ENCODE assay signal across 10 cellular contexts in the genomic region with DNA sequence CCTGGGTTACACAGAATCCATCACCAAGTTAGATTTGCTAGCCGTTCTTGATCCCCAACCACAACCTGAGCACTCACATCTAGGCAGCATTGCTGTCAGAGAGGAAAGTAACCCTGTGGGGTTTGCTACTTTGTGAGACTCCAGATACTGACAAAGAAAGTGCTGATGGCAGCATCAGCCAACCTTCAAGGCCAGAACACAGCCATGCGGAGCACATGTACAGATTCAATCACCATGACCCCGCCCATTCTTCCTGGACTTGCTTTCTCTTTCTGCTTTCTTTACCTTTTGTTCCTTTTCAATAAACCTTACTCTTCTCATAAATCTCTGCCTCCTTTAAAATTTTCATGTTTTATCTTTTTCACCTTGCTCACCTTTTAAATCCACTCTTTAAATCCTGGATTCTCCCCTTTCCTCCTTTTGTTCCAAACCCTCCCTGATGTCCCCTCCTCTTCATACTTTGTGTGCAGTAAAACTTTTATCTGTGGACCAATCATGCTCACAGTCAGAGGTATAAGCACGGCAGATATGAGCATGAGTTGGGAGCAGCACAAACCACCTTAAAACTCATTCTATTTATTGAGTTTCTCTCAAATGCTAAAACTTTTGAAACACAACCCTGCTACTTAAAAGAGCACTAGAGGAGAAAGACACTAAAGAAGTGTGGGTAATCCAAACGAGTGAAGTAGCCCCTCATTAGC. TPM values are rescaled to one million over a fixed set of nuclear protein-coding genes. Genes with fewer than 3 reads are reported as not detected.
A peak's percentile ranks its signal among the peaks of the same experiment; 100 is the strongest.
DNase-seq lines count a peak whose midpoint lies in the region; ATAC-seq, FAIRE-seq and TF ChIP-seq lines count a peak whose summit lies in the region.
"Had no signal": no experiment of that assay in that cellular context is flagged by ENCODE, and none has a peak within 500 bp of the region (broad histone marks: within the 10 kb centered on the region; RNA-seq: fewer than 3 reads in every experiment).

No MANE protein-coding gene starts in this region.

- H3K27me3 ChIP-seq in GM12878 (replicated peaks in 1 of 2; ENCODE audit: control insufficient read depth in 2 of 2, insufficient read depth in 2 of 2, low read length in 1 of 2) (no peaks in the 10 kb centered on the region), parathyroid adenoma (ENCODE audit: control insufficient read depth, insufficient read depth, low read length) (no peaks in the 10 kb centered on the region)

- H3K9ac ChIP-seq in GM12878 (ENCODE audit: control insufficient read depth, insufficient read depth, low read length) (no peak overlapping the region), parathyroid adenoma (no peak overlapping the region)

- SMC1A ChIA-PET in GM12878 (lab: Charles Lee; ENCODE audit: uncharacterized antibody, unreplicated experiment), result interaction anchor here (0.7 to 4.4 kb wide), 6 partner anchors 11 to 122 kb away, joined by 3 to 32 read pairs (median 4); no protein-coding TSS in a partner anchor

- BruUV-seq in GM12878 (replicated peaks; lab: Mats Ljungman, UMichigan), result no TSS peak

- H3K4me3 ChIP-seq in A549 (no peak overlapping the region), GM12878 (no peak overlapping the region), parathyroid adenoma (ENCODE audit: low read depth, low read length) (no peak overlapping the region)

- no peak for TF ChIP-seq POLR2A in A549 (IDR thresholded peaks at IDR 0.05; ENCODE audit: low read length)
- TF ChIP-seq POLR2A in GM12878 (IDR thresholded peaks at IDR 0.05; ENCODE audit: low read depth, low read length), result no peak

- POLR2A ChIA-PET in A549 (lab: Yijun Ruan, JAX), result no interaction called here
- POLR2A ChIA-PET in GM12878 (lab: Charles Lee), result no interaction called here

- H2AFZ ChIP-seq in GM12878 (ENCODE audit: control insufficient read depth, low read depth, low read length) (peak overlapping the region; percentile 11), parathyroid adenoma (peak overlapping the region; percentile 6)

- H3K9me3 ChIP-seq in A549 (no peaks in the 10 kb centered on the region), GM12878 (replicated peaks; ENCODE audit: control insufficient read depth, insufficient read depth, low read length) (no peaks in the 10 kb centered on the region), parathyroid adenoma (ENCODE audit: control insufficient read depth, low read length) (no peaks in the 10 kb centered on the region)

- in situ Hi-C loops in GM12878 (cut with MboI), result no loop called here

- RAD21 ChIA-PET in GM12878 (lab: Charles Lee; ENCODE audit: unreplicated experiment), result no interaction called here

- no peak overlapping the region for H3K27ac ChIP-seq in A549
- peak overlapping the region; percentile 39 for H3K27ac ChIP-seq in GM12878 (ENCODE audit: control insufficient read depth, insufficient read depth)
- no peak overlapping the region for H3K27ac ChIP-seq in parathyroid adenoma

- no peaks in the 10 kb centered on the region for H4K20me1 ChIP-seq in GM12878 (ENCODE audit: control insufficient read depth, insufficient read depth)

- DNase-seq in A549 (ENCODE audit: low read depth in 1 of 2, low spot score in 1 of 2) (no peak), RPMI8226 (peak; percentile 84), GM12878 (ENCODE audit: low read depth, low spot score) (no peak), GF-D8 (lab: John Stamatoyannopoulos, UW) (no peak), DMS 273 (lab: John Stamatoyannopoulos, UW; ENCODE audit: unreplicated experiment) (no peak), NCI-H146 treated with DMSO at 0.1 percent for 48 hours (lab: John Stamatoyannopoulos, UW; ENCODE audit: unreplicated experiment) (no peak)
- DNase-seq in NK-92 treated with Interleukin-12 subunit alpha and Interleukin-12 subunit beta, amount 100 ng/mL, for 24 hours (lab: John Stamatoyannopoulos, UW), result no peak
- DNase-seq: cerebellar nuclear complex, NCI-H1436 had no signal

- FAIRE-seq in A549 (lab: Jason Lieb, UNC) (no peak), GM12878 (lab: Jason Lieb, UNC) (peak; percentile 74)

- intact Hi-C loops in GM12878 (cut with micrococcal nuclease; ENCODE audit: unreplicated experiment), result no loop called here

- CTCF ChIA-PET in A549 (lab: Yijun Ruan, JAX) (interaction anchor here (0.8 to 1.2 kb wide), 3 partner anchors 124 to 243 kb away, joined by 3 read pairs; no protein-coding TSS in a partner anchor), GM12878 (lab: Yijun Ruan, JAX) (interaction anchor here (0.9 to 4.7 kb wide), 4 partner anchors 12 to 125 kb away, joined by 3 to 21 read pairs (median 17); a partner anchor contains a TSS)

- TF ChIP-seq RAD21 in A549 (conservative IDR thresholded peaks at IDR 0.05 in 1 of 2, IDR thresholded peaks at IDR 0.05 in 1 of 2), result no peak
- no peak for TF ChIP-seq RAD21 in GM12878 (IDR thresholded peaks at IDR 0.05; ENCODE audit: insufficient read depth, low read depth, low read length)

- ATAC-seq in A549, result no peak; a peak in 2 of 6 replicates
- peak; percentile 39 for ATAC-seq in GM12878

- peaks cover 8 to 13% of the 10 kb centered on the region in 2 experiments for H3K36me3 ChIP-seq in GM12878 (ENCODE audit: control insufficient read depth in 2 of 2, insufficient read depth in 2 of 2, low read length in 1 of 2)
- no peaks in the 10 kb centered on the region for H3K36me3 ChIP-seq in parathyroid adenoma (ENCODE audit: control insufficient read depth, insufficient read depth, low read length)

- H3K4me2 ChIP-seq in A549 (no peak overlapping the region), GM12878 (ENCODE audit: control insufficient read depth, insufficient read depth) (peak overlapping the region; percentile 28), parathyroid adenoma (ENCODE audit: low read length) (peak overlapping the region; percentile 38)

- H3K79me2 ChIP-seq in GM12878 (ENCODE audit: control insufficient read depth, insufficient read depth, low read length), result peaks cover 5% of the 10 kb centered on the region; the same call in 1 of the 2 replicates
- H3K79me2 ChIP-seq in parathyroid adenoma, result no peaks in the 10 kb centered on the region

- TF ChIP-seq CTCF in A549 (IDR thresholded peaks at IDR 0.05), result no peak
- TF ChIP-seq CTCF in GM12878 (IDR thresholded peaks at IDR 0.05 in 2 of 3, conservative IDR thresholded peaks at IDR 0.05 in 1 of 3; ENCODE audit: control insufficient read depth in 2 of 3, extremely low read depth in 1 of 3, insufficient read depth in 1 of 3, low read depth in 3 of 3, low read length in 3 of 3), result no peak
- TF ChIP-seq CTCF in parathyroid adenoma (IDR thresholded peaks at IDR 0.05), result no peak

- TF ChIP-seq EP300 in A549 (IDR thresholded peaks at IDR 0.05) (no peak), GM12878 (IDR thresholded peaks at IDR 0.05; ENCODE audit: borderline replicate concordance in 1 of 2, control insufficient read depth in 1 of 2, low read depth in 2 of 2, low read length in 2 of 2) (no peak)

- WGBS in A549 (ENCODE audit: missing lambda C conversion rate), result 86% methylated on average over 5 of the region's 5 CpGs
- 30% methylated on average over 5 of the region's 5 CpGs for WGBS in GM12878 (ENCODE audit: insufficient coverage, insufficient replicate concordance, low lambda C conversion rate, missing lambda C conversion rate)

- H3K4me1 ChIP-seq in A549 (no peaks in the 10 kb centered on the region), GM12878 (ENCODE audit: control insufficient read depth, insufficient read depth, low read length) (peaks cover 28% of the 10 kb centered on the region), parathyroid adenoma (peaks cover 9% of the 10 kb centered on the region)

TF ChIP-seq in A549, 52 proteins besides CTCF, POLR2A, EP300 and RAD21 (continues in another document):
- no peak for TF ChIP-seq FOSB (CRISPR knock-in tag; IDR thresholded peaks at IDR 0.05)
- TF ChIP-seq HOXB13 (CRISPR knock-in tag; IDR thresholded peaks at IDR 0.05; ENCODE audit: low read depth), result no peak
- TF ChIP-seq SREBF2 (IDR thresholded peaks at IDR 0.05), result no peak

TF ChIP-seq in GM12878, 131 proteins besides CTCF, POLR2A, EP300 and RAD21 (continues in another document):
- no peak for TF ChIP-seq CHD1 (IDR thresholded peaks at IDR 0.05; ENCODE audit: low read depth, low read length)
- TF ChIP-seq, protein P1, sequence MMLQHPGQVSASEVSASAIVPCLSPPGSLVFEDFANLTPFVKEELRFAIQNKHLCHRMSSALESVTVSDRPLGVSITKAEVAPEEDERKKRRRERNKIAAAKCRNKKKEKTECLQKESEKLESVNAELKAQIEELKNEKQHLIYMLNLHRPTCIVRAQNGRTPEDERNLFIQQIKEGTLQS (IDR thresholded peaks at IDR 0.05; ENCODE audit: borderline replicate concordance, extremely low read depth, low read depth, low read length), result no peak
- no peak for TF ChIP-seq MYC (IDR thresholded peaks at IDR 0.05; ENCODE audit: insufficient read depth, insufficient read length, insufficient replicate concordance, low read length, severe bottlenecking)
- no peak for TF ChIP-seq BHLHE40 (IDR thresholded peaks at IDR 0.05; ENCODE audit: borderline replicate concordance in 1 of 2, low read depth in 2 of 2, low read length in 1 of 2)
- TF ChIP-seq KLF5 (IDR thresholded peaks at IDR 0.05; ENCODE audit: partially characterized antibody), result no peak
- no peak for TF ChIP-seq MEF2B (IDR thresholded peaks at IDR 0.05; ENCODE audit: partially characterized antibody, poor library complexity, severe bottlenecking)

RNA-seq across cellular contexts. Expression of a gene that starts 21.9 kb away (rescaled TPM):
- polyA plus RNA-seq in A549 (2011; rRNA removed) (56.3 and 56.6 TPM in 2 replicates), A549 (2017; fragmentation: RNase III; extraction: RNeasy Plus Mini Kit Qiagen cat#74134 plus additional on column Dnase treatment) (16.7 to 18.0 TPM (median 17.1 TPM) in 3 replicates), GM12878 (2011; rRNA removed) (45.7 and 50.1 TPM in 2 replicates), GM12878 (2014; fragmentation: Illumina TruSeq; extraction: Trizol) (26.5 and 36.3 TPM in 2 replicates), GM12878 (2014; fragmentation: Nextera tagmentation; extraction: Ambion mirVana) (10 to 100 TPM in 1 of 2 experiments, 1 to 10 TPM in 1; 6.8 to 12.2 TPM), GM12878 (2014; rRNA removed) (29.1 and 35.9 TPM in 2 replicates), GM12878 (2016; fragmentation: Nextera tagmentation; extraction: Ambion mirVana) (10 to 100 TPM; 43.8 to 44.4 TPM)
- 25.3 and 29.5 TPM in 2 replicates for polyA plus RNA-seq in A549 (2012; cell fraction: cytosol; rRNA removed)
- polyA plus RNA-seq in A549 (2012; cell fraction: nucleus; rRNA removed), result 32.0 and 86.8 TPM in 2 replicates
- 49.1 and 56.6 TPM in 2 replicates for polyA minus RNA-seq in A549 (2011; rRNA and poly(A)+ RNA removed)
- 74.0 and 78.3 TPM in 2 replicates for total RNA-seq in GM12878 (2013; cell fraction: nucleolus; rRNA removed)
- total RNA-seq in GM12878 (2014; rRNA removed) (29.8 and 33.7 TPM in 2 replicates), GM12878 (2014; rRNA removed; fragmentation: Illumina TruSeq; extraction: Trizol) (20.7 and 25.4 TPM in 2 replicates), GM12878 (2021) (29.8 and 33.8 TPM in 2 replicates)
- polyA plus RNA-seq in GM12878 (2011; ENCODE audit: low read depth), result 28.1 TPM
- 36.7 and 48.3 TPM in 2 replicates for polyA plus RNA-seq in GM12878 (2011; cell fraction: cytosol; rRNA removed)
- polyA plus RNA-seq in GM12878 (2011; cell fraction: nucleus; rRNA removed), result 50.5 and 54.8 TPM in 2 replicates
- polyA plus RNA-seq in GM12878 (2012), result 21.7 and 27.5 TPM in 2 replicates
- polyA minus RNA-seq in GM12878 (2011; rRNA and poly(A)+ RNA removed), result 63.1 and 77.6 TPM in 2 replicates
- polyA minus RNA-seq in GM12878 (2011; cell fraction: cytosol; rRNA and poly(A)+ RNA removed), result 14.2 and 23.8 TPM in 2 replicates
- polyA minus RNA-seq in GM12878 (2011; cell fraction: nucleus; rRNA and poly(A)+ RNA removed), result 23.0 and 31.8 TPM in 2 replicates
